9 cellular contexts compared by ENCODE assay signal in the genomic region with DNA sequence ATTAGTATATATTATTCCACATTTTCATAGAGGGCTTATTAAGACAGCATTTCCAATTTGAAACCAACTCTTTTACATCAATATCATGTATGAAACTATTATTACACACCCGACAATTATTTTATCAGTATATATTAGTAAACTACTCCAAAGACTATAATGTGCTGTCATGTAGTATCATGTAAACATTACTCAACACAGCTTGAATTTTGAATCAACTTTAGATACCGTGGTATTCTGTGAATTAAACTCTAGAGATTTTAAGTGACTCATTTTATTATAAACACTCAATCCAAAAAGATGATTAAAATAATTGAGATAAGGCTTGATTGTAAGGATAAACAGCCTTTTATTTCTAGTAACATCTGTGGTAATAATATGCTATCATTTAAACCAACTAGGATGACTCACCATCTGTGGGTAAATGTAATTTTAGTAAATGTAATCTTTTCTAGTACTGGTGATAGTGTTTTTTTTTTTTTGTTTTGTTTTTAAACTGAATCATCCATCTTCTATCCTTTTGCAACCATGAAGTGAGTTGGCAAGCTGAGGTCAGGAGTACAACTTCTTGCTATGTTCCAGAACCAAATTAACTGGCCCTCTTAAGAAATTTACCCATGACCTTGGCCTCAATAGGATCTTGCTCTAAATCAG.
A peak's percentile ranks its signal among the peaks of the same experiment; 100 is the strongest.
DNase-seq lines count a peak whose midpoint lies in the region; ATAC-seq, FAIRE-seq and TF ChIP-seq lines count a peak whose summit lies in the region.
"Had no signal": no experiment of that assay in that cellular context is flagged by ENCODE, and none has a peak within 500 bp of the region (broad histone marks: within the 10 kb centered on the region; RNA-seq: fewer than 3 reads in every experiment).

No MANE protein-coding gene starts in this region.

- peak; percentile 64 for DNase-seq in AG08396 (ENCODE audit: low spot score)
- peak; percentile 78 for DNase-seq in HFFc6
- peak; percentile 74 for DNase-seq in amniotic stem cell (lab: John Stamatoyannopoulos, UW)
- no peak for DNase-seq in NK-92 (lab: John Stamatoyannopoulos, UW; ENCODE audit: unreplicated experiment)
- DNase-seq in psoas muscle: no peak
- DNase-seq: dorsolateral prefrontal cortex had no signal

- H3K27me3 ChIP-seq in psoas muscle (ENCODE audit: insufficient read depth in 3 of 3, low read length in 2 of 3): no peaks in the 10 kb centered on the region
- H3K27me3 ChIP-seq: dorsolateral prefrontal cortex had no signal

- H3K4me3 ChIP-seq in psoas muscle: no peak overlapping the region
- H3K4me3 ChIP-seq: dorsolateral prefrontal cortex had no signal

- H3K9me3 Mint-ChIP-seq in HFFc6: no peaks in the 10 kb centered on the region

- no peaks in the 10 kb centered on the region for H3K4me1 ChIP-seq in psoas muscle

- peak overlapping the region; percentile 64 for H3K27ac Mint-ChIP-seq in HFFc6

- H3K36me3 ChIP-seq in psoas muscle (ENCODE audit: insufficient read depth in 1 of 2, low read depth in 1 of 2): peaks cover 0 to 18% of the 10 kb centered on the region in 2 donors

- TF ChIP-seq CTCF in HFFc6 (IDR thresholded peaks at IDR 0.05) (no peak), psoas muscle (IDR thresholded peaks at IDR 0.05) (no peak)

- no peak overlapping the region for H3K27ac ChIP-seq in psoas muscle

- ATAC-seq in HG03378 (IDR thresholded peaks at IDR 0.05; ENCODE audit: unreplicated experiment): no peak
- ATAC-seq in HG02610 (IDR thresholded peaks at IDR 0.05; ENCODE audit: unreplicated experiment): no peak
- ATAC-seq in psoas muscle: no peak

- H3K27me3 Mint-ChIP-seq in HFFc6 (ENCODE audit: insufficient read depth): no peaks in the 10 kb centered on the region; the same call in none of the 2 replicates

- intact Hi-C loops in psoas muscle (cut with DNase I): no loop called here

- 87 to 92% (median 90%) methylated on average over 2 of the region's 2 CpGs for WGBS in psoas muscle, 3 donors

- peaks cover 32% of the 10 kb centered on the region for H3K4me1 Mint-ChIP-seq in HFFc6 (ENCODE audit: low read depth)

- H3K4me3 Mint-ChIP-seq in HFFc6: no peak overlapping the region

- no peaks in the 10 kb centered on the region for H3K9me3 ChIP-seq in psoas muscle

- H3K36me3 Mint-ChIP-seq in HFFc6 (ENCODE audit: low read depth): peaks cover 22% of the 10 kb centered on the region

- FAIRE-seq in islet of Langerhans (lab: Jason Lieb, UNC): peak; percentile 17

Comparison
In these comparisons a context has a peak if more than half of its experiments do, and no peak if none do; other contexts are left out.
1. DNase-seq: peak in AG08396 (single experiment), HFFc6 (single experiment) and amniotic stem cell (single experiment); none in NK-92 (single experiment) and psoas muscle (0 of 2).